Comparison of ENCODE assay signal across 8 cellular contexts in the genomic region with DNA sequence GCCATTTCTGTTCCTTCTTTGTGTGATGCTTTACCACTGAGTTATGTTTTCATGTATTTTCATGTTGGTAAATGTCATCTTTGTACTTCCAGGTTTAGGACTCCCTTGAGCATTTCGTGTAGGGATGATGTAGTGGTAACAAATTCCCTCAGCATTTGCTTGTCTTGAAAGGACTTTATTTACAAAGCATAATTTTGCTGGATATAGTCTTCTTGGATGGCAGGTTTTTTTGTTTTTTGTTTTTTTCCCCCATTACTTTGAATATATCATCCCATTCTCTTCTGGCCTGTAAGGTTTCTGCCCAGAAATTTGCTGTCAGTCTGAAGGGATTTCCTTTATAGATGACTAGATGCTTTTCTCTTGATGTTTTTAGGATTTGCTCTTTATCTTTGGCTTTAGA.
"Had no signal": no experiment of that assay in that cellular context is flagged by ENCODE, and none has a peak within 500 bp of the region (broad histone marks: within the 10 kb centered on the region; RNA-seq: fewer than 3 reads in every experiment).

No MANE protein-coding gene starts in this region.

- FAIRE-seq: HepG2, HTR-8/SVneo, K562 had no signal

- DNase-seq: IMR-90, KBM-7, KG1 had no signal

- H3K4me3 ChIP-seq: K562 had no signal

- H3K27ac ChIP-seq: HL-60, KMS-11 had no signal
